In genomic region chr1:47866631-47867446, GRCh38 we compare ENCODE assay signal across 27 cellular contexts.
A peak's percentile ranks its signal among the peaks of the same experiment; 100 is the strongest.
DNase-seq lines count a peak whose midpoint lies in the region; ATAC-seq and TF ChIP-seq lines count a peak whose summit lies in the region.
"Had no signal": no experiment of that assay in that cellular context is flagged by ENCODE, and none has a peak within 500 bp of the region (broad histone marks: within the 10 kb centered on the region; RNA-seq: fewer than 3 reads in every experiment).

No MANE protein-coding gene starts in this region.

- H3K9me3 Mint-ChIP-seq in mesothelial cell of epicardium = peaks cover 10% of the 10 kb centered on the region
- no peaks in the 10 kb centered on the region for H3K9me3 Mint-ChIP-seq in activated naive CD8-positive, alpha-beta T cell treated with anti-CD3 and anti-CD28 coated beads for 36 hours
- H3K9me3 Mint-ChIP-seq: activated naive CD4-positive, alpha-beta T cell treated with anti-CD3 and anti-CD28 coated beads for 36 hours; activated T-cell treated with anti-CD3 and anti-CD28 coated beads, Interleukin-2, amount 50 U/mL, for 4 hours; H9 had no signal

- no peak overlapping the region for H3K4me3 ChIP-seq in WERI-Rb-1 (ENCODE audit: low read depth, low read length)
- H3K4me3 ChIP-seq: A549, left ventricle myocardium inferior, SJCRH30, spleen, transverse colon had no signal

- H3K9me3 ChIP-seq in WERI-Rb-1 (ENCODE audit: severe bottlenecking) = no peaks in the 10 kb centered on the region
- H3K9me3 ChIP-seq: A549, BE2C, SJCRH30, spleen, transverse colon had no signal

- ATAC-seq in GM21529 (IDR thresholded peaks at IDR 0.05; ENCODE audit: unreplicated experiment) = no peak
- ATAC-seq: A549; activated T-cell treated with anti-CD3 and anti-CD28 coated beads, Interleukin-2, amount 50 U/mL, for 4 hours; Panc1; stimulated activated naive CD8-positive, alpha-beta T cell treated with anti-CD3 and anti-CD28 coated beads, Interleukin-15, Interleukin-2, amounts not matched to agents 100 U/mL and 50 U/mL, for 24 hours had no signal

- TF ChIP-seq CTCF in WERI-Rb-1 (IDR thresholded peaks at IDR 0.05; ENCODE audit: low read depth, low read length) (no peak), mesothelial cell of epicardium (IDR thresholded peaks at IDR 0.05; ENCODE audit: unreplicated experiment) (no peak)

- peaks cover 34% of the 10 kb centered on the region for H3K4me1 Mint-ChIP-seq in mesothelial cell of epicardium
- H3K4me1 Mint-ChIP-seq in activated naive CD8-positive, alpha-beta T cell treated with anti-CD3 and anti-CD28 coated beads for 36 hours = no peaks in the 10 kb centered on the region

- H3K27ac Mint-ChIP-seq in mesothelial cell of epicardium = peak overlapping the region; percentile 40
- H3K27ac Mint-ChIP-seq in activated naive CD8-positive, alpha-beta T cell treated with anti-CD3 and anti-CD28 coated beads for 36 hours = no peak overlapping the region
- H3K27ac Mint-ChIP-seq: activated naive CD4-positive, alpha-beta T cell treated with anti-CD3 and anti-CD28 coated beads for 36 hours had no signal

- DNase-seq in activated effector memory CD4-positive, alpha-beta T cell treated with anti-CD3 and anti-CD28 coated beads, Interleukin-2, amount 50 U/mL, for 16 hours = peak; percentile 12
- DNase-seq in activated effector memory CD4-positive, alpha-beta T cell treated with Interleukin-2 at 50 U/mL for 16 hours = no peak
- peak; percentile 30 for DNase-seq in WERI-Rb-1
- no peak for DNase-seq in mesothelial cell of epicardium (ENCODE audit: low spot score in 2 of 2, unreplicated experiment in 2 of 2)
- DNase-seq in epidermal melanocyte (ENCODE audit: insufficient read length, low spot score) = no peak
- DNase-seq in NCI-H2227 treated with DMSO at 0.1 percent for 48 hours (lab: John Stamatoyannopoulos, UW) = no peak
- DNase-seq in activated naive CD8-positive, alpha-beta T cell treated with anti-CD3 and anti-CD28 coated beads for 36 hours = no peak
- DNase-seq: activated CD4-positive, alpha-beta T cell treated with anti-CD3 and anti-CD28 coated beads for 4 hours; activated naive CD4-positive, alpha-beta T cell treated with anti-CD3 and anti-CD28 coated beads for 36 hours; activated T-cell treated with anti-CD3 and anti-CD28 coated beads, Interleukin-2, amount 50 U/mL, for 4 hours; anterior cingulate cortex; BE2C; caudate nucleus; H9; head of caudate nucleus; left ventricle myocardium inferior; MM.1S; NCI-H1417 treated with DMSO at 0.1 percent for 48 hours; SJCRH30; spleen; stimulated activated CD4-positive, alpha-beta T cell treated with anti-CD3 and anti-CD28 coated beads, Interleukin-4, amount 100 ng/mL, for 24 hours; stimulated activated naive CD8-positive, alpha-beta T cell treated with anti-CD3 and anti-CD28 coated beads, Interleukin-15, Interleukin-2, amounts not matched to agents 100 U/mL and 50 U/mL, for 24 hours; T-helper 1 cell; transverse colon had no signal

- no peaks in the 10 kb centered on the region for H3K36me3 ChIP-seq in WERI-Rb-1
- H3K36me3 ChIP-seq: BE2C, left ventricle myocardium inferior, SJCRH30, spleen, transverse colon had no signal

- peak overlapping the region; percentile 53 for H3K27ac ChIP-seq in WERI-Rb-1
- H3K27ac ChIP-seq: A549, left ventricle myocardium inferior, SJCRH30, spleen, transverse colon had no signal

- no peak overlapping the region for H3K4me3 Mint-ChIP-seq in mesothelial cell of epicardium
- H3K4me3 Mint-ChIP-seq in activated naive CD8-positive, alpha-beta T cell treated with anti-CD3 and anti-CD28 coated beads for 36 hours = no peak overlapping the region
- H3K4me3 Mint-ChIP-seq: activated naive CD4-positive, alpha-beta T cell treated with anti-CD3 and anti-CD28 coated beads for 36 hours; activated T-cell treated with anti-CD3 and anti-CD28 coated beads, Interleukin-2, amount 50 U/mL, for 4 hours; H9 had no signal

- H3K27me3 ChIP-seq in WERI-Rb-1 (ENCODE audit: insufficient read depth, low read depth, severe bottlenecking) = no peaks in the 10 kb centered on the region
- H3K27me3 ChIP-seq: BE2C, SJCRH30, transverse colon had no signal

- peaks cover 32% of the 10 kb centered on the region for H3K27me3 Mint-ChIP-seq in mesothelial cell of epicardium (ENCODE audit: low read depth)
- H3K27me3 Mint-ChIP-seq in activated naive CD8-positive, alpha-beta T cell treated with anti-CD3 and anti-CD28 coated beads for 36 hours = peaks cover 6% of the 10 kb centered on the region

- H3K36me3 Mint-ChIP-seq in mesothelial cell of epicardium = no peaks in the 10 kb centered on the region
- no peaks in the 10 kb centered on the region for H3K36me3 Mint-ChIP-seq in activated naive CD8-positive, alpha-beta T cell treated with anti-CD3 and anti-CD28 coated beads for 36 hours

Comparison
In these comparisons a context has a peak if more than half of its experiments do, and no peak if none do; other contexts are left out.
1. DNase-seq: peak in activated effector memory CD4-positive, alpha-beta T cell treated with anti-CD3 and anti-CD28 coated beads, Interleukin-2, amount 50 U/mL, for 16 hours (single experiment) and WERI-Rb-1 (single experiment); none in activated effector memory CD4-positive, alpha-beta T cell treated with Interleukin-2 at 50 U/mL for 16 hours (single experiment), mesothelial cell of epicardium (0 of 2), epidermal melanocyte (single experiment), NCI-H2227 treated with DMSO at 0.1 percent for 48 hours (single experiment) and activated naive CD8-positive, alpha-beta T cell treated with anti-CD3 and anti-CD28 coated beads for 36 hours (single experiment).